11 cellular contexts compared by ENCODE assay signal in the genomic region with DNA sequence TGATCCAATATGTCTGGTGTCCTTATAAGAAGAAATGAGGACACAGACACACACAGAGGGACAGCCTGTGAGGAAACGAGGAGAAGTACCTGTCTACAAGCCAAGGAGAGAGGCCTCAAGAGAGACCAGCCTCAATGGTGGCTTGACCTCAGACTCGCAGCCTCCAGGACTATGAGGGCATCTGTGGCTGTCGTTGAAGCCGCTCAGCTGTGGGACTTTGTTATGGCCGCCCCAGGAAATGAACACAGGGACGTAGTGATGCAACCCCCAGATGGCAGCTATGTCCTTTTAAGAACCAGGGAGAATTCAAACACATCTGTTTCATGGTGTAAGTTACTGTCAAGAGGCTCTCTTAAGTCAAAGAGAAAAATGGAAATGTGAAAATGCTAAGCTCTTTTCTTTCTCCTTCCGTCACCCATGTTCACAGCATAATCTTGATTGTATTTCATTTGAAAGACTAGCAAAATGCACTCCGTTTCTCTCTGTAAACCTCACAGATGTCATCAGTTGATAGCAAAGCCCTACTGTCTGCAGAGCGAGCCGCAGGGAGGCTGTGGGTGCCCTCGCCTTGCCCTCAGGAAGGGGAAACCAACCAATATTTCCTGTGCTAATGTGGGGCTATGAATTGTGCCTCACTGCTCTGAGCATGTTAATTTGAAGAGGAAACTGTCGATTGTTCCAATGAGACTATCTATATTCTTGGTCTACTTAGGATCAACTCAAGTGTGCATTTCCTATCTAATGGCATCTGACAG. TPM values are rescaled to one million over a fixed set of nuclear protein-coding genes. Genes with fewer than 3 reads are reported as not detected.
A peak's percentile ranks its signal among the peaks of the same experiment; 100 is the strongest.
DNase-seq lines count a peak whose midpoint lies in the region; ATAC-seq and TF ChIP-seq lines count a peak whose summit lies in the region.
"Had no signal": no experiment of that assay in that cellular context is flagged by ENCODE, and none has a peak within 500 bp of the region (broad histone marks: within the 10 kb centered on the region; RNA-seq: fewer than 3 reads in every experiment).

No MANE protein-coding gene starts in this region.

- H3K36me3 ChIP-seq in CD8-positive, alpha-beta memory T cell (ENCODE audit: insufficient read depth, low read length) = peaks cover 57% of the 10 kb centered on the region
- H3K36me3 ChIP-seq in lower lobe of right lung (no peaks in the 10 kb centered on the region), BE2C (no peaks in the 10 kb centered on the region)

- H3K27ac Mint-ChIP-seq in CD8-positive, alpha-beta memory T cell = peak overlapping the region; percentile 83 to 95 (median 89)
- H3K27ac Mint-ChIP-seq in osteocyte (ENCODE audit: unreplicated experiment) = no peak overlapping the region
- H3K27ac Mint-ChIP-seq: mesothelial cell of epicardium had no signal

- H3K27ac ChIP-seq in CD8-positive, alpha-beta memory T cell (ENCODE audit: low read depth, low read length) = peak overlapping the region; percentile 57
- no peak overlapping the region for H3K27ac ChIP-seq in lower lobe of right lung

- TF ChIP-seq CTCF in lower lobe of right lung (IDR thresholded peaks at IDR 0.05) (no peak), osteocyte (IDR thresholded peaks at IDR 0.05) (no peak), BE2C (IDR thresholded peaks at IDR 0.05; ENCODE audit: low read depth, low read length) (no peak)

- H3K9me3 Mint-ChIP-seq in CD8-positive, alpha-beta memory T cell = no peaks in the 10 kb centered on the region
- no peaks in the 10 kb centered on the region for H3K9me3 Mint-ChIP-seq in osteocyte (ENCODE audit: unreplicated experiment)

- H3K27me3 Mint-ChIP-seq in CD8-positive, alpha-beta memory T cell = no peaks in the 10 kb centered on the region
- peaks cover 62% of the 10 kb centered on the region for H3K27me3 Mint-ChIP-seq in osteocyte (ENCODE audit: unreplicated experiment)

- CTCF ChIA-PET in CD8-positive, alpha-beta memory T cell (lab: Charles Lee) = interaction anchor here (0.7 to 2.5 kb wide), 5 partner anchors 21 to 88 kb away, joined by 3 to 12 read pairs (median 5); partner anchors contain the start of gene UBASH3A

- H3K4me3 Mint-ChIP-seq in CD8-positive, alpha-beta memory T cell = peak overlapping the region; percentile 43 to 80 (median 78)
- no peak overlapping the region for H3K4me3 Mint-ChIP-seq in osteocyte (ENCODE audit: unreplicated experiment)
- H3K4me3 Mint-ChIP-seq: mesothelial cell of epicardium had no signal

- POLR2A ChIA-PET in CD8-positive, alpha-beta memory T cell (lab: Charles Lee) = interaction anchor here (1.0 to 5.3 kb wide), 4 partner anchors 10 to 21 kb away, joined by 5 to 45 read pairs (median 6); partner anchors contain the start of gene UBASH3A

- peak overlapping the region; percentile 48 for H3K4me3 ChIP-seq in CD8-positive, alpha-beta memory T cell (ENCODE audit: low read length)
- H3K4me3 ChIP-seq in lower lobe of right lung (no peak overlapping the region), BE2C (ENCODE audit: low read depth, low read length) (no peak overlapping the region)

- H3K36me3 Mint-ChIP-seq in CD8-positive, alpha-beta memory T cell = peaks cover 32 to 90% (median 32%) of the 10 kb centered on the region in 3 donors
- H3K36me3 Mint-ChIP-seq in osteocyte (ENCODE audit: unreplicated experiment) = no peaks in the 10 kb centered on the region
- H3K36me3 Mint-ChIP-seq: mesothelial cell of epicardium had no signal

- in situ Hi-C loops in KBM-7 (cut with MboI; ENCODE audit: low pct_unique_long_range_greater_than_20kb, low sequenced_read_pairs) = loop anchor here (25.0 kb wide), 1 partner anchor 263 kb away; no protein-coding TSS in a partner anchor

- peak; percentile 67 to 90 (median 90) for DNase-seq in CD8-positive, alpha-beta memory T cell
- DNase-seq in KBM-7 (peak; percentile 76), lower lobe of right lung (peak; percentile 34), osteocyte (ENCODE audit: extremely low spot score, unreplicated experiment) (no peak), NCI-H345 treated with DMSO at 0.1 percent for 48 hours (lab: John Stamatoyannopoulos, UW; ENCODE audit: unreplicated experiment) (no peak), BE2C (no peak)
- peak; percentile 54 to 64 for DNase-seq in activated CD8-positive, alpha-beta memory T cell treated with anti-CD3 and anti-CD28 coated beads for 4 hours (ENCODE audit: low read depth in 2 of 2)

- H3K4me1 ChIP-seq in CD8-positive, alpha-beta memory T cell (ENCODE audit: insufficient read depth, low read length) = peaks cover 73% of the 10 kb centered on the region
- H3K4me1 ChIP-seq in lower lobe of right lung (no peaks in the 10 kb centered on the region), BE2C (no peaks in the 10 kb centered on the region)

- peaks cover 76 to 88% (median 77%) of the 10 kb centered on the region in 3 donors for H3K4me1 Mint-ChIP-seq in CD8-positive, alpha-beta memory T cell
- no peaks in the 10 kb centered on the region for H3K4me1 Mint-ChIP-seq in osteocyte (ENCODE audit: unreplicated experiment)
- H3K4me1 Mint-ChIP-seq: mesothelial cell of epicardium had no signal

- intact Hi-C loops in lower lobe of right lung (cut with DNase I) = no loop called here

- H3K27me3 ChIP-seq in CD8-positive, alpha-beta memory T cell (ENCODE audit: insufficient read depth, low read length, poor library complexity, severe bottlenecking) = no peaks in the 10 kb centered on the region
- H3K27me3 ChIP-seq in lower lobe of right lung (ENCODE audit: low read depth) (peaks cover 6% of the 10 kb centered on the region), BE2C (peaks cover 41% of the 10 kb centered on the region)

- no peaks in the 10 kb centered on the region for H3K9me3 ChIP-seq in CD8-positive, alpha-beta memory T cell (ENCODE audit: low read length)
- H3K9me3 ChIP-seq in lower lobe of right lung (no peaks in the 10 kb centered on the region), BE2C (no peaks in the 10 kb centered on the region)

- ATAC-seq in lower lobe of right lung (peak; percentile 73), GM18870 (IDR thresholded peaks at IDR 0.05; ENCODE audit: unreplicated experiment) (no peak)
- ATAC-seq: Right ventricle myocardium inferior had no signal

RNA-seq across cellular contexts. Expression of gene UBASH3A, which starts 21.3 kb away (rescaled TPM):
- total RNA-seq in CD8-positive, alpha-beta memory T cell = 10 to 100 TPM; 36.4 to 38.7 TPM
- 55.1 TPM for polyA plus RNA-seq in CD8-positive, alpha-beta memory T cell
- total RNA-seq in lower lobe of right lung = 1.2 TPM
- not detected in 2 replicates for total RNA-seq in osteocyte
- polyA plus RNA-seq in BE2C (2012; ENCODE audit: insufficient read depth, insufficient read length, low read depth) = not detected
- total RNA-seq: Daoy, mesothelial cell of epicardium, Right ventricle myocardium inferior had no signal

RNA-seq across cellular contexts. Expression of gene TMPRSS3, which starts 29.2 kb away (rescaled TPM):
- total RNA-seq in CD8-positive, alpha-beta memory T cell = 10 to 100 TPM; 19.6 to 20.4 TPM
- 2.0 TPM for polyA plus RNA-seq in CD8-positive, alpha-beta memory T cell
- total RNA-seq in lower lobe of right lung = 3.8 TPM
- total RNA-seq in osteocyte = not detected in 2 replicates
- polyA plus RNA-seq in BE2C (2012; ENCODE audit: insufficient read depth, insufficient read length, low read depth) = not detected
- total RNA-seq: mesothelial cell of epicardium, Right ventricle myocardium inferior had no signal

RNA-seq across cellular contexts. Expression of gene TFF1, which starts 58.7 kb away (rescaled TPM):
- not detected for total RNA-seq in CD8-positive, alpha-beta memory T cell
- polyA plus RNA-seq in CD8-positive, alpha-beta memory T cell = not detected
- total RNA-seq in lower lobe of right lung = not detected
- not detected in 2 replicates for total RNA-seq in osteocyte
- not detected for polyA plus RNA-seq in BE2C (2012; ENCODE audit: insufficient read depth, insufficient read length, low read depth)
- total RNA-seq: Daoy, mesothelial cell of epicardium, Right ventricle myocardium inferior had no signal

Comparison
In these comparisons a context has a peak if more than half of its experiments do, and no peak if none do; other contexts are left out.
1. DNase-seq: peak in CD8-positive, alpha-beta memory T cell (5 of 5), KBM-7 (single experiment), activated CD8-positive, alpha-beta memory T cell treated with anti-CD3 and anti-CD28 coated beads for 4 hours (2 of 2) and lower lobe of right lung (single experiment); none in osteocyte (single experiment), NCI-H345 treated with DMSO at 0.1 percent for 48 hours (single experiment) and BE2C (single experiment).
2. RNA of gene UBASH3A, which starts 21.3 kb away (total RNA-seq): 36.4 to 38.7 TPM in CD8-positive, alpha-beta memory T cell; 1.2 TPM in lower lobe of right lung (single experiment) and not detected in osteocyte; every median in the first group is over 10 times any median in the second.